ENCODE assay signal across 8 cellular contexts in genomic region chr3:102225407-102226132, GRCh38.
A peak's percentile ranks its signal among the peaks of the same experiment; 100 is the strongest.
DNase-seq lines count a peak whose midpoint lies in the region; ATAC-seq, FAIRE-seq and TF ChIP-seq lines count a peak whose summit lies in the region.

No MANE protein-coding gene starts in this region.

- peaks cover 49% of the 10 kb centered on the region for H3K4me1 Mint-ChIP-seq in activated T-helper 2 cell treated with anti-CD3 and anti-CD28 coated beads, Interferon-gamma antibody, Interleukin-2, Interleukin-4, amounts not matched to agents 10 μg/mL and 5 μg/mL and 100 μg/mL, durations not matched to agents 14 hours and 24 hours and 36 hours (ENCODE audit: low read depth)

- peak; percentile 64 for DNase-seq in AG04450 (ENCODE audit: low read depth, low spot score)
- no peak for DNase-seq in GM12891 (ENCODE audit: insufficient read length, low spot score)
- peak; percentile 49 for DNase-seq in HS-5 (ENCODE audit: low read depth)
- peak; percentile 5 for DNase-seq in NOMO-1 treated with dmso at 0.1 percent for 144 hours (lab: John Stamatoyannopoulos, UW; ENCODE audit: unreplicated experiment)
- no peak for DNase-seq in coronary artery (ENCODE audit: low spot score)
- no peak for DNase-seq in lung (ENCODE audit: low spot score)
- no peak for DNase-seq in activated T-helper 2 cell treated with anti-CD3 and anti-CD28 coated beads, Interferon-gamma antibody, Interleukin-2, Interleukin-4, amounts not matched to agents 10 μg/mL and 5 μg/mL and 100 μg/mL, durations not matched to agents 14 hours and 24 hours and 36 hours (ENCODE audit: low spot score)

- no peaks in the 10 kb centered on the region for H3K4me1 ChIP-seq in lung (ENCODE audit: control insufficient read depth in 2 of 2, insufficient read depth in 2 of 2, low read length in 2 of 2)

- no peaks in the 10 kb centered on the region for H3K27me3 ChIP-seq in AG04450 (ENCODE audit: control insufficient read depth, insufficient read depth, low read length)
- no peaks in the 10 kb centered on the region for H3K27me3 ChIP-seq in lung (ENCODE audit: control insufficient read depth, insufficient read depth)

- peaks cover 16% of the 10 kb centered on the region for H3K27me3 Mint-ChIP-seq in activated T-helper 2 cell treated with anti-CD3 and anti-CD28 coated beads, Interferon-gamma antibody, Interleukin-2, Interleukin-4, amounts not matched to agents 10 μg/mL and 5 μg/mL and 100 μg/mL, durations not matched to agents 14 hours and 24 hours and 36 hours (ENCODE audit: low read depth)

- no peak for TF ChIP-seq POLR2A in GM12891 (IDR thresholded peaks at IDR 0.05; ENCODE audit: low read depth, low read length)

- peak; percentile 70 for TF ChIP-seq CTCF in AG04450 (IDR thresholded peaks at IDR 0.05; ENCODE audit: low read depth, low read length)
- peak; percentile 41 for TF ChIP-seq CTCF in coronary artery (IDR thresholded peaks at IDR 0.05)
- peak; percentile 46 for TF ChIP-seq CTCF in lung (IDR thresholded peaks at IDR 0.05; ENCODE audit: control extremely low read depth, extremely low read depth)

- H3K27ac ChIP-seq in AG04450 (ENCODE audit: low read depth, low read length) (no peak overlapping the region), coronary artery (no peak overlapping the region), lung (ENCODE audit: low read depth in 1 of 2, low read length in 1 of 2) (no peak overlapping the region)

- 13 to 19% methylated on average over 1 of the region's 1 CpG for WGBS in lung, 2 donors

- no peak overlapping the region for H3K4me3 ChIP-seq in AG04450 (ENCODE audit: low read depth, low read length)
- H3K4me3 ChIP-seq in coronary artery: no peak overlapping the region
- H3K4me3 ChIP-seq in lung: no peak overlapping the region

- peak; percentile 60 for ATAC-seq in lung (ENCODE audit: insufficient read depth, low FRiP score)
- ATAC-seq in HG03095 (IDR thresholded peaks at IDR 0.05; ENCODE audit: unreplicated experiment): no peak

- H3K36me3 Mint-ChIP-seq in activated T-helper 2 cell treated with anti-CD3 and anti-CD28 coated beads, Interferon-gamma antibody, Interleukin-2, Interleukin-4, amounts not matched to agents 10 μg/mL and 5 μg/mL and 100 μg/mL, durations not matched to agents 14 hours and 24 hours and 36 hours (ENCODE audit: low read depth): no peaks in the 10 kb centered on the region

- H3K4me3 Mint-ChIP-seq in activated T-helper 2 cell treated with anti-CD3 and anti-CD28 coated beads, Interferon-gamma antibody, Interleukin-2, Interleukin-4, amounts not matched to agents 10 μg/mL and 5 μg/mL and 100 μg/mL, durations not matched to agents 14 hours and 24 hours and 36 hours (ENCODE audit: low read depth): no peak overlapping the region

- H3K36me3 ChIP-seq in lung (ENCODE audit: control insufficient read depth in 2 of 2, insufficient read depth in 2 of 2, low read length in 2 of 2): no peaks in the 10 kb centered on the region

- CTCF ChIA-PET in AG04450 (lab: Charles Lee): interaction anchor here (0.5 to 15.4 kb wide), 66 partner anchors 9 to 492 kb away, joined by 3 to 821 read pairs (median 5); partner anchors contain the start of gene NFKBIZ

- POLR2A ChIA-PET in AG04450 (lab: Yijun Ruan, JAX): interaction anchor here (0.7 to 1.9 kb wide), 6 partner anchors 45 to 423 kb away, joined by 3 to 26 read pairs (median 4); partner anchors contain the start of gene NFKBIZ

- H3K9me3 ChIP-seq in AG04450 (ENCODE audit: control insufficient read depth, insufficient read depth, low read length) (no peaks in the 10 kb centered on the region), lung (ENCODE audit: control insufficient read depth in 2 of 2, insufficient read depth in 1 of 2, low read length in 1 of 2) (no peaks in the 10 kb centered on the region)

- peak; percentile 68 for FAIRE-seq in GM12891 (lab: Jason Lieb, UNC)

- H3K27ac Mint-ChIP-seq in activated T-helper 2 cell treated with anti-CD3 and anti-CD28 coated beads, Interferon-gamma antibody, Interleukin-2, Interleukin-4, amounts not matched to agents 10 μg/mL and 5 μg/mL and 100 μg/mL, durations not matched to agents 14 hours and 24 hours and 36 hours: no peak overlapping the region

- intact Hi-C loops in activated T-helper 2 cell treated with anti-CD3 and anti-CD28 coated beads, Interferon-gamma antibody, Interleukin-2, Interleukin-4, amounts not matched to agents 10 μg/mL and 5 μg/mL and 100 μg/mL, durations not matched to agents 14 hours and 24 hours and 36 hours (cut with micrococcal nuclease): loop anchor here (1.0 to 10.0 kb wide), 7 partner anchors 65 to 501 kb away; partner anchors contain the start of gene CEP97

- no peaks in the 10 kb centered on the region for H3K9me3 Mint-ChIP-seq in activated T-helper 2 cell treated with anti-CD3 and anti-CD28 coated beads, Interferon-gamma antibody, Interleukin-2, Interleukin-4, amounts not matched to agents 10 μg/mL and 5 μg/mL and 100 μg/mL, durations not matched to agents 14 hours and 24 hours and 36 hours

TF ChIP-seq in GM12891, 5 proteins besides CTCF, POLR2A, EP300 and RAD21:
- TF ChIP-seq TAF1 (IDR thresholded peaks at IDR 0.05; ENCODE audit: low read depth, low read length) (no peak), PAX5 (IDR thresholded peaks at IDR 0.05; ENCODE audit: insufficient read depth, low read length, severe bottlenecking) (no peak), SPI1 (IDR thresholded peaks at IDR 0.05; ENCODE audit: low read depth, low read length) (no peak), POU2F2 (IDR thresholded peaks at IDR 0.05; ENCODE audit: low read depth, low read length) (no peak), POLR2AphosphoS5 (IDR thresholded peaks at IDR 0.05; ENCODE audit: low read depth, low read length) (no peak)

Comparison
In these comparisons a context has a peak if more than half of its experiments do, and no peak if none do; other contexts are left out.
1. DNase-seq: peak in AG04450 (single experiment), HS-5 (single experiment) and NOMO-1 treated with dmso at 0.1 percent for 144 hours (single experiment); none in GM12891 (single experiment), coronary artery (single experiment), lung (single experiment) and activated T-helper 2 cell treated with anti-CD3 and anti-CD28 coated beads, Interferon-gamma antibody, Interleukin-2, Interleukin-4, amounts not matched to agents 10 μg/mL and 5 μg/mL and 100 μg/mL, durations not matched to agents 14 hours and 24 hours and 36 hours (single experiment).
2. Peak in every context shown above with its lines, with median percentiles within 50 percentile points of each other: CTCF ChIP-seq.